1 cellular context compared by ENCODE assay signal in the genomic region with DNA sequence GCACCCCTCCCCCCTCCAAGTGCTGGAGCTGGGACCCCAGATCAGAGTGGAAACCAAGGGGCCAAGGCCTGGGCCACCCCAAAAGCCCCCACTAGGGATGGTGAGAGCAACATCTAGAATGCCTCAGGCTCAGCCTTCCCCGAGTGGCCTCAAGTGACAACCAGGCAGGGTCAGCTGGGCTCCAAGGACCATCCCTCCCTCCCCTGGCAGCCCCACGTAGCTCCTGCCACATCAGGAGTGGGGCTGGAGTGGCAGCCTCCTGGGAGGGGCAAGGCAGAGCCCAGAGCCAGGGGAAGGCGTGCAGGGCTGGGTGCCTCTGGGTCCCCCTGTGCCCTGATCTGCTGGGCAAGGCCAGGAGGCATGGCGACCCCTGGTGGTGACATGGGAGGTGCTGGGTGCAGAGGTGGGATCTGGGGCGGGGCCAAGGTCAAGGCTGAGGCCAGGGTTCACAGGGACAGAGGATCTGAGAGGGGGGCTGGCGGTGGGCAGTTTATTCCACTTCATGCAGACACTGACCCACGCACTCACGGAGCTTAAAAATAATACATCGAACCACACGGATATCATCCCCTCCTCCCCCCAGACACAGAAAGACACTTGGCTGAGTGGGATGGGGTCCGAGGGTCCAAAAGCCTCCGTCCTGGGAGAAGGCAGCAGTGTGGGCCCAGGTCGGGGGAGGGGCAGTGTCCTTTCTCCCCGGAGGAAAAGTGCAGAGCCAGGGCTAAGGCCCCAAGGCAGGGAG.
A peak's percentile ranks its signal among the peaks of the same experiment; 100 is the strongest.
TF ChIP-seq lines count a peak whose summit lies in the region.

No MANE protein-coding gene starts in this region.

TF ChIP-seq in HepG2, 621 proteins besides CTCF, POLR2A, EP300 and RAD21 (continued from another document and continues in another):
- TF ChIP-seq, protein P1, sequence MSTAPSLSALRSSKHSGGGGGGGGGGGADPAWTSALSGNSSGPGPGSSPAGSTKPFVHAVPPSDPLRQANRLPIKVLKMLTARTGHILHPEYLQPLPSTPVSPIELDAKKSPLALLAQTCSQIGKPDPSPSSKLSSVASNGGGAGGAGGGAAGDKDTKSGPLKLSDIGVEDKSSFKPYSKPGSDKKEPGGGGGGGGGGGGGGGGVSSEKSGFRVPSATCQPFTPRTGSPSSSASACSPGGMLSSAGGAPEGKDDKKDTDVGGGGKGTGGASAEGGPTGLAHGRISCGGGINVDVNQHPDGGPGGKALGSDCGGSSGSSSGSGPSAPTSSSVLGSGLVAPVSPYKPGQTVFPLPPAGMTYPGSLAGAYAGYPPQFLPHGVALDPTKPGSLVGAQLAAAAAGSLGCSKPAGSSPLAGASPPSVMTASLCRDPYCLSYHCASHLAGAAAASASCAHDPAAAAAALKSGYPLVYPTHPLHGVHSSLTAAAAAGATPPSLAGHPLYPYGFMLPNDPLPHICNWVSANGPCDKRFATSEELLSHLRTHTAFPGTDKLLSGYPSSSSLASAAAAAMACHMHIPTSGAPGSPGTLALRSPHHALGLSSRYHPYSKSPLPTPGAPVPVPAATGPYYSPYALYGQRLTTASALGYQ (CRISPR knock-in tag; IDR thresholded peaks at IDR 0.05), result peak; percentile 71; the same call in 1 of the 2 replicates
- TF ChIP-seq, protein P2, sequence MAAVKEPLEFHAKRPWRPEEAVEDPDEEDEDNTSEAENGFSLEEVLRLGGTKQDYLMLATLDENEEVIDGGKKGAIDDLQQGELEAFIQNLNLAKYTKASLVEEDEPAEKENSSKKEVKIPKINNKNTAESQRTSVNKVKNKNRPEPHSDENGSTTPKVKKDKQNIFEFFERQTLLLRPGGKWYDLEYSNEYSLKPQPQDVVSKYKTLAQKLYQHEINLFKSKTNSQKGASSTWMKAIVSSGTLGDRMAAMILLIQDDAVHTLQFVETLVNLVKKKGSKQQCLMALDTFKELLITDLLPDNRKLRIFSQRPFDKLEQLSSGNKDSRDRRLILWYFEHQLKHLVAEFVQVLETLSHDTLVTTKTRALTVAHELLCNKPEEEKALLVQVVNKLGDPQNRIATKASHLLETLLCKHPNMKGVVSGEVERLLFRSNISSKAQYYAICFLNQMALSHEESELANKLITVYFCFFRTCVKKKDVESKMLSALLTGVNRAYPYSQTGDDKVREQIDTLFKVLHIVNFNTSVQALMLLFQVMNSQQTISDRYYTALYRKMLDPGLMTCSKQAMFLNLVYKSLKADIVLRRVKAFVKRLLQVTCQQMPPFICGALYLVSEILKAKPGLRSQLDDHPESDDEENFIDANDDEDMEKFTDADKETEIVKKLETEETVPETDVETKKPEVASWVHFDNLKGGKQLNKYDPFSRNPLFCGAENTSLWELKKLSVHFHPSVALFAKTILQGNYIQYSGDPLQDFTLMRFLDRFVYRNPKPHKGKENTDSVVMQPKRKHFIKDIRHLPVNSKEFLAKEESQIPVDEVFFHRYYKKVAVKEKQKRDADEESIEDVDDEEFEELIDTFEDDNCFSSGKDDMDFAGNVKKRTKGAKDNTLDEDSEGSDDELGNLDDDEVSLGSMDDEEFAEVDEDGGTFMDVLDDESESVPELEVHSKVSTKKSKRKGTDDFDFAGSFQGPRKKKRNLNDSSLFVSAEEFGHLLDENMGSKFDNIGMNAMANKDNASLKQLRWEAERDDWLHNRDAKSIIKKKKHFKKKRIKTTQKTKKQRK (IDR thresholded peaks at IDR 0.05; ENCODE audit: low read length), result no peak
- no peak for TF ChIP-seq ZNF589 (CRISPR knock-in tag; conservative IDR thresholded peaks at IDR 0.05)
- TF ChIP-seq THAP11 (CRISPR knock-in tag; IDR thresholded peaks at IDR 0.05), result peak; percentile 79
- peak; percentile 70; the same call in 1 of the 2 replicates for TF ChIP-seq NFKB2 (CRISPR knock-in tag; IDR thresholded peaks at IDR 0.05; ENCODE audit: borderline replicate concordance)
- TF ChIP-seq GFI1 (CRISPR knock-in tag; IDR thresholded peaks at IDR 0.05; ENCODE audit: borderline replicate concordance), result no peak
- TF ChIP-seq SP1 (IDR thresholded peaks at IDR 0.05), result no peak
- TF ChIP-seq SP1 (CRISPR knock-in tag; IDR thresholded peaks at IDR 0.05), result peak; percentile 87
- peak; percentile 40; the same call in 1 of the 2 replicates for TF ChIP-seq ETV5 (CRISPR knock-in tag; IDR thresholded peaks at IDR 0.05; ENCODE audit: borderline replicate concordance)
- TF ChIP-seq, protein P3, sequence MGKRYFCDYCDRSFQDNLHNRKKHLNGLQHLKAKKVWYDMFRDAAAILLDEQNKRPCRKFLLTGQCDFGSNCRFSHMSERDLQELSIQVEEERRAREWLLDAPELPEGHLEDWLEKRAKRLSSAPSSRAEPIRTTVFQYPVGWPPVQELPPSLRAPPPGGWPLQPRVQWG (CRISPR knock-in tag; IDR thresholded peaks at IDR 0.05; ENCODE audit: borderline replicate concordance, low read depth), result 0 out of 2 replicates have a peak, but pooled peaks have one; percentile 21
- TF ChIP-seq PHF8 (CRISPR knock-in tag; IDR thresholded peaks at IDR 0.05), result peak; percentile 49; the same call in 1 of the 2 replicates
- TF ChIP-seq YY1 (IDR thresholded peaks at IDR 0.05; ENCODE audit: insufficient read depth, insufficient replicate concordance, low read depth, low read length), result peak; percentile 19
- TF ChIP-seq ATM (IDR thresholded peaks at IDR 0.05; ENCODE audit: borderline replicate concordance), result no peak
- TF ChIP-seq, protein P4, sequence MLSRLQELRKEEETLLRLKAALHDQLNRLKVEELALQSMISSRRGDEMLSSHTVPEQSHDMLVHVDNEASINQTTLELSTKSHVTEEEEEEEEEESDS (CRISPR knock-in tag; IDR thresholded peaks at IDR 0.05; ENCODE audit: borderline replicate concordance), result peak; percentile 45; the same call in 1 of the 2 replicates
- TF ChIP-seq MIXL1 (CRISPR knock-in tag; IDR thresholded peaks at IDR 0.05), result 0 out of 2 replicates have a peak, but pooled peaks have one; percentile 55
- TF ChIP-seq TMF1 (CRISPR knock-in tag; IDR thresholded peaks at IDR 0.05; ENCODE audit: low read depth), result 0 out of 2 replicates have a peak, but pooled peaks have one; percentile 26
- TF ChIP-seq RXRB (CRISPR knock-in tag; IDR thresholded peaks at IDR 0.05; ENCODE audit: borderline replicate concordance), result peak; percentile 95
- TF ChIP-seq ERF (CRISPR knock-in tag; IDR thresholded peaks at IDR 0.05), result peak; percentile 89
- peak; percentile 81; the same call in 2 of the 3 replicates for TF ChIP-seq MXI1 (IDR thresholded peaks at IDR 0.05; ENCODE audit: borderline replicate concordance, low read depth, low read length)
- TF ChIP-seq, protein P5, sequence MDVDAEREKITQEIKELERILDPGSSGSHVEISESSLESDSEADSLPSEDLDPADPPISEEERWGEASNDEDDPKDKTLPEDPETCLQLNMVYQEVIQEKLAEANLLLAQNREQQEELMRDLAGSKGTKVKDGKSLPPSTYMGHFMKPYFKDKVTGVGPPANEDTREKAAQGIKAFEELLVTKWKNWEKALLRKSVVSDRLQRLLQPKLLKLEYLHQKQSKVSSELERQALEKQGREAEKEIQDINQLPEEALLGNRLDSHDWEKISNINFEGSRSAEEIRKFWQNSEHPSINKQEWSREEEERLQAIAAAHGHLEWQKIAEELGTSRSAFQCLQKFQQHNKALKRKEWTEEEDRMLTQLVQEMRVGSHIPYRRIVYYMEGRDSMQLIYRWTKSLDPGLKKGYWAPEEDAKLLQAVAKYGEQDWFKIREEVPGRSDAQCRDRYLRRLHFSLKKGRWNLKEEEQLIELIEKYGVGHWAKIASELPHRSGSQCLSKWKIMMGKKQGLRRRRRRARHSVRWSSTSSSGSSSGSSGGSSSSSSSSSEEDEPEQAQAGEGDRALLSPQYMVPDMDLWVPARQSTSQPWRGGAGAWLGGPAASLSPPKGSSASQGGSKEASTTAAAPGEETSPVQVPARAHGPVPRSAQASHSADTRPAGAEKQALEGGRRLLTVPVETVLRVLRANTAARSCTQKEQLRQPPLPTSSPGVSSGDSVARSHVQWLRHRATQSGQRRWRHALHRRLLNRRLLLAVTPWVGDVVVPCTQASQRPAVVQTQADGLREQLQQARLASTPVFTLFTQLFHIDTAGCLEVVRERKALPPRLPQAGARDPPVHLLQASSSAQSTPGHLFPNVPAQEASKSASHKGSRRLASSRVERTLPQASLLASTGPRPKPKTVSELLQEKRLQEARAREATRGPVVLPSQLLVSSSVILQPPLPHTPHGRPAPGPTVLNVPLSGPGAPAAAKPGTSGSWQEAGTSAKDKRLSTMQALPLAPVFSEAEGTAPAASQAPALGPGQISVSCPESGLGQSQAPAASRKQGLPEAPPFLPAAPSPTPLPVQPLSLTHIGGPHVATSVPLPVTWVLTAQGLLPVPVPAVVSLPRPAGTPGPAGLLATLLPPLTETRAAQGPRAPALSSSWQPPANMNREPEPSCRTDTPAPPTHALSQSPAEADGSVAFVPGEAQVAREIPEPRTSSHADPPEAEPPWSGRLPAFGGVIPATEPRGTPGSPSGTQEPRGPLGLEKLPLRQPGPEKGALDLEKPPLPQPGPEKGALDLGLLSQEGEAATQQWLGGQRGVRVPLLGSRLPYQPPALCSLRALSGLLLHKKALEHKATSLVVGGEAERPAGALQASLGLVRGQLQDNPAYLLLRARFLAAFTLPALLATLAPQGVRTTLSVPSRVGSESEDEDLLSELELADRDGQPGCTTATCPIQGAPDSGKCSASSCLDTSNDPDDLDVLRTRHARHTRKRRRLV (CRISPR knock-in tag; IDR thresholded peaks at IDR 0.05), result no peak
- 0 out of 2 replicates have a peak, but pooled peaks have one; percentile 35 for TF ChIP-seq AHR (CRISPR knock-in tag; IDR thresholded peaks at IDR 0.05)
- TF ChIP-seq NAIF1 (CRISPR knock-in tag; IDR thresholded peaks at IDR 0.05; ENCODE audit: borderline replicate concordance), result no peak
- TF ChIP-seq TGIF2 (CRISPR knock-in tag; IDR thresholded peaks at IDR 0.05), result peak; percentile 57; the same call in 1 of the 2 replicates
- TF ChIP-seq, protein P6, sequence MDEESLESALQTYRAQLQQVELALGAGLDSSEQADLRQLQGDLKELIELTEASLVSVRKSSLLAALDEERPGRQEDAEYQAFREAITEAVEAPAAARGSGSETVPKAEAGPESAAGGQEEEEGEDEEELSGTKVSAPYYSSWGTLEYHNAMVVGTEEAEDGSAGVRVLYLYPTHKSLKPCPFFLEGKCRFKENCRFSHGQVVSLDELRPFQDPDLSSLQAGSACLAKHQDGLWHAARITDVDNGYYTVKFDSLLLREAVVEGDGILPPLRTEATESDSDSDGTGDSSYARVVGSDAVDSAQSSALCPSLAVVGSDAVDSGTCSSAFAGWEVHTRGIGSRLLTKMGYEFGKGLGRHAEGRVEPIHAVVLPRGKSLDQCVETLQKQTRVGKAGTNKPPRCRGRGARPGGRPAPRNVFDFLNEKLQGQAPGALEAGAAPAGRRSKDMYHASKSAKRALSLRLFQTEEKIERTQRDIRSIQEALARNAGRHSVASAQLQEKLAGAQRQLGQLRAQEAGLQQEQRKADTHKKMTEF (CRISPR knock-in tag; IDR thresholded peaks at IDR 0.05), result peak; percentile 42; the same call in 1 of the 2 replicates
- TF ChIP-seq ZNF619 (CRISPR knock-in tag; IDR thresholded peaks at IDR 0.05), result no peak; the same call in 1 of the 2 replicates
- TF ChIP-seq PHF5A (CRISPR knock-in tag; IDR thresholded peaks at IDR 0.05; ENCODE audit: low read depth, unreplicated experiment), result peak; percentile 94
- TF ChIP-seq JUNB (CRISPR knock-in tag; IDR thresholded peaks at IDR 0.05; ENCODE audit: borderline replicate concordance), result no peak
- TF ChIP-seq, protein P7, sequence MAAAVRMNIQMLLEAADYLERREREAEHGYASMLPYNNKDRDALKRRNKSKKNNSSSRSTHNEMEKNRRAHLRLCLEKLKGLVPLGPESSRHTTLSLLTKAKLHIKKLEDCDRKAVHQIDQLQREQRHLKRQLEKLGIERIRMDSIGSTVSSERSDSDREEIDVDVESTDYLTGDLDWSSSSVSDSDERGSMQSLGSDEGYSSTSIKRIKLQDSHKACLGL (CRISPR knock-in tag; IDR thresholded peaks at IDR 0.05), result peak; percentile 54
- TF ChIP-seq MTF1 (CRISPR knock-in tag; IDR thresholded peaks at IDR 0.05), result no peak
- TF ChIP-seq ZNF878 (CRISPR knock-in tag; IDR thresholded peaks at IDR 0.05), result no peak
- TF ChIP-seq KDM2A (CRISPR knock-in tag; IDR thresholded peaks at IDR 0.05; ENCODE audit: borderline replicate concordance, low read depth), result peak; percentile 75
- TF ChIP-seq, protein P8, sequence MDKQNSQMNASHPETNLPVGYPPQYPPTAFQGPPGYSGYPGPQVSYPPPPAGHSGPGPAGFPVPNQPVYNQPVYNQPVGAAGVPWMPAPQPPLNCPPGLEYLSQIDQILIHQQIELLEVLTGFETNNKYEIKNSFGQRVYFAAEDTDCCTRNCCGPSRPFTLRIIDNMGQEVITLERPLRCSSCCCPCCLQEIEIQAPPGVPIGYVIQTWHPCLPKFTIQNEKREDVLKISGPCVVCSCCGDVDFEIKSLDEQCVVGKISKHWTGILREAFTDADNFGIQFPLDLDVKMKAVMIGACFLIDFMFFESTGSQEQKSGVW (CRISPR knock-in tag; IDR thresholded peaks at IDR 0.05; ENCODE audit: borderline replicate concordance), result no peak; the same call in 1 of the 2 replicates
- no peak for TF ChIP-seq ZNF10 (CRISPR knock-in tag; IDR thresholded peaks at IDR 0.05; ENCODE audit: borderline replicate concordance, low read depth)
- TF ChIP-seq, protein P9, sequence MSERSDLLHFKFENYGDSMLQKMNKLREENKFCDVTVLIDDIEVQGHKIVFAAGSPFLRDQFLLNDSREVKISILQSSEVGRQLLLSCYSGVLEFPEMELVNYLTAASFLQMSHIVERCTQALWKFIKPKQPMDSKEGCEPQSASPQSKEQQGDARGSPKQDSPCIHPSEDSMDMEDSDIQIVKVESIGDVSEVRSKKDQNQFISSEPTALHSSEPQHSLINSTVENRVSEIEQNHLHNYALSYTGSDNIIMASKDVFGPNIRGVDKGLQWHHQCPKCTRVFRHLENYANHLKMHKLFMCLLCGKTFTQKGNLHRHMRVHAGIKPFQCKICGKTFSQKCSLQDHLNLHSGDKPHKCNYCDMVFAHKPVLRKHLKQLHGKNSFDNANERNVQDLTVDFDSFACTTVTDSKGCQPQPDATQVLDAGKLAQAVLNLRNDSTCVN (CRISPR knock-in tag; IDR thresholded peaks at IDR 0.05; ENCODE audit: borderline replicate concordance), result peak; percentile 43; the same call in 1 of the 2 replicates
- TF ChIP-seq, protein P10, sequence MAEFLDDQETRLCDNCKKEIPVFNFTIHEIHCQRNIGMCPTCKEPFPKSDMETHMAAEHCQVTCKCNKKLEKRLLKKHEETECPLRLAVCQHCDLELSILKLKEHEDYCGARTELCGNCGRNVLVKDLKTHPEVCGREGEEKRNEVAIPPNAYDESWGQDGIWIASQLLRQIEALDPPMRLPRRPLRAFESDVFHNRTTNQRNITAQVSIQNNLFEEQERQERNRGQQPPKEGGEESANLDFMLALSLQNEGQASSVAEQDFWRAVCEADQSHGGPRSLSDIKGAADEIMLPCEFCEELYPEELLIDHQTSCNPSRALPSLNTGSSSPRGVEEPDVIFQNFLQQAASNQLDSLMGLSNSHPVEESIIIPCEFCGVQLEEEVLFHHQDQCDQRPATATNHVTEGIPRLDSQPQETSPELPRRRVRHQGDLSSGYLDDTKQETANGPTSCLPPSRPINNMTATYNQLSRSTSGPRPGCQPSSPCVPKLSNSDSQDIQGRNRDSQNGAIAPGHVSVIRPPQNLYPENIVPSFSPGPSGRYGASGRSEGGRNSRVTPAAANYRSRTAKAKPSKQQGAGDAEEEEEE (CRISPR knock-in tag; IDR thresholded peaks at IDR 0.05; ENCODE audit: borderline replicate concordance), result peak; percentile 95; the same call in 1 of the 2 replicates
- TF ChIP-seq RFXANK (CRISPR knock-in tag; IDR thresholded peaks at IDR 0.05), result no peak
- TF ChIP-seq, protein P11, sequence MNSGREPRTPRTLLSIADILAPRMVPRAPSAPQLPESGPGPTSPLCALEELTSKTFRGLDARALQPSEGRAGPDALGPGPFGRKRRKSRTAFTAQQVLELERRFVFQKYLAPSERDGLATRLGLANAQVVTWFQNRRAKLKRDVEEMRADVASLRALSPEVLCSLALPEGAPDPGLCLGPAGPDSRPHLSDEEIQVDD (CRISPR knock-in tag; IDR thresholded peaks at IDR 0.05; ENCODE audit: borderline replicate concordance), result no peak; the same call in 1 of the 2 replicates
- TF ChIP-seq MZF1 (CRISPR knock-in tag; IDR thresholded peaks at IDR 0.05; ENCODE audit: borderline replicate concordance), result 0 out of 2 replicates have a peak, but pooled peaks have one; percentile 78
- no peak for TF ChIP-seq CREM (IDR thresholded peaks at IDR 0.05)
- TF ChIP-seq CREM (CRISPR knock-in tag; IDR thresholded peaks at IDR 0.05), result no peak
